Comparison of ENCODE assay signal across 1 cellular context in the genomic region with DNA sequence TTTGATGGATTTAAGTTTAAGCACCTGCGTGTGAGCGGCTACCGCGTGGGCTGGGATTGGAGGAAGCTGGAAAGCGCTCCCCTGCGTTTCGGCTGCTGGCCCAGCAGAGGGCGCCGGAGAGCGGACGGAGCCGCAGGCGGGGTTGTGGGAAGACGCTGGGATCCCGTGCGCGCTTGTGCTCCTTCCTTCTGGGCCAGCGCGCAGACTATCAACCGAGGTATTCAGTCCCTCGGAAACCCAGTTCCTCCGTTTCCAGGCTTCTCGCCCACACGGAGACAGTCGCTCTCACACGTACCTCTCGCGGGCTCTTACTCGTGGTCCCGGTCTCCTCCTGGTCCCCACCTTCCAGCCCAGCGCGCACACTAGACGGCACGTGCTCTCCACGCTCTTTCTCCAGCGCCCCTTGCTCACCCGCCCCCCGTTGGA.
TF ChIP-seq lines count a peak whose summit lies in the region.

No MANE protein-coding gene starts in this region.

TF ChIP-seq in GM12878, 131 proteins besides CTCF, POLR2A, EP300 and RAD21:
- TF ChIP-seq TARDBP (IDR thresholded peaks at IDR 0.05; ENCODE audit: borderline replicate concordance) = no peak
- TF ChIP-seq TBL1XR1 (IDR thresholded peaks at IDR 0.05; ENCODE audit: low read depth, low read length) = no peak
- no peak for TF ChIP-seq STAT3 (IDR thresholded peaks at IDR 0.05; ENCODE audit: low read depth, low read length)
- TF ChIP-seq, protein P1, sequence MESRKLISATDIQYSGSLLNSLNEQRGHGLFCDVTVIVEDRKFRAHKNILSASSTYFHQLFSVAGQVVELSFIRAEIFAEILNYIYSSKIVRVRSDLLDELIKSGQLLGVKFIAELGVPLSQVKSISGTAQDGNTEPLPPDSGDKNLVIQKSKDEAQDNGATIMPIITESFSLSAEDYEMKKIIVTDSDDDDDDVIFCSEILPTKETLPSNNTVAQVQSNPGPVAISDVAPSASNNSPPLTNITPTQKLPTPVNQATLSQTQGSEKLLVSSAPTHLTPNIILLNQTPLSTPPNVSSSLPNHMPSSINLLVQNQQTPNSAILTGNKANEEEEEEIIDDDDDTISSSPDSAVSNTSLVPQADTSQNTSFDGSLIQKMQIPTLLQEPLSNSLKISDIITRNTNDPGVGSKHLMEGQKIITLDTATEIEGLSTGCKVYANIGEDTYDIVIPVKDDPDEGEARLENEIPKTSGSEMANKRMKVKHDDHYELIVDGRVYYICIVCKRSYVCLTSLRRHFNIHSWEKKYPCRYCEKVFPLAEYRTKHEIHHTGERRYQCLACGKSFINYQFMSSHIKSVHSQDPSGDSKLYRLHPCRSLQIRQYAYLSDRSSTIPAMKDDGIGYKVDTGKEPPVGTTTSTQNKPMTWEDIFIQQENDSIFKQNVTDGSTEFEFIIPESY (IDR thresholded peaks at IDR 0.05) = peak; percentile 90
- TF ChIP-seq, protein P2, sequence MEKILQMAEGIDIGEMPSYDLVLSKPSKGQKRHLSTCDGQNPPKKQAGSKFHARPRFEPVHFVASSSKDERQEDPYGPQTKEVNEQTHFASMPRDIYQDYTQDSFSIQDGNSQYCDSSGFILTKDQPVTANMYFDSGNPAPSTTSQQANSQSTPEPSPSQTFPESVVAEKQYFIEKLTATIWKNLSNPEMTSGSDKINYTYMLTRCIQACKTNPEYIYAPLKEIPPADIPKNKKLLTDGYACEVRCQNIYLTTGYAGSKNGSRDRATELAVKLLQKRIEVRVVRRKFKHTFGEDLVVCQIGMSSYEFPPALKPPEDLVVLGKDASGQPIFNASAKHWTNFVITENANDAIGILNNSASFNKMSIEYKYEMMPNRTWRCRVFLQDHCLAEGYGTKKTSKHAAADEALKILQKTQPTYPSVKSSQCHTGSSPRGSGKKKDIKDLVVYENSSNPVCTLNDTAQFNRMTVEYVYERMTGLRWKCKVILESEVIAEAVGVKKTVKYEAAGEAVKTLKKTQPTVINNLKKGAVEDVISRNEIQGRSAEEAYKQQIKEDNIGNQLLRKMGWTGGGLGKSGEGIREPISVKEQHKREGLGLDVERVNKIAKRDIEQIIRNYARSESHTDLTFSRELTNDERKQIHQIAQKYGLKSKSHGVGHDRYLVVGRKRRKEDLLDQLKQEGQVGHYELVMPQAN (conservative IDR thresholded peaks at IDR 0.05) = no peak
- no peak for TF ChIP-seq HDGF (IDR thresholded peaks at IDR 0.05)
- TF ChIP-seq LARP7 (IDR thresholded peaks at IDR 0.05) = no peak
- TF ChIP-seq SP1 (IDR thresholded peaks at IDR 0.05; ENCODE audit: low read depth, low read length) = no peak
- no peak for TF ChIP-seq ATF7 (IDR thresholded peaks at IDR 0.05; ENCODE audit: low read depth)
- no peak for TF ChIP-seq KLF5 (IDR thresholded peaks at IDR 0.05; ENCODE audit: partially characterized antibody)
- TF ChIP-seq, protein P3, sequence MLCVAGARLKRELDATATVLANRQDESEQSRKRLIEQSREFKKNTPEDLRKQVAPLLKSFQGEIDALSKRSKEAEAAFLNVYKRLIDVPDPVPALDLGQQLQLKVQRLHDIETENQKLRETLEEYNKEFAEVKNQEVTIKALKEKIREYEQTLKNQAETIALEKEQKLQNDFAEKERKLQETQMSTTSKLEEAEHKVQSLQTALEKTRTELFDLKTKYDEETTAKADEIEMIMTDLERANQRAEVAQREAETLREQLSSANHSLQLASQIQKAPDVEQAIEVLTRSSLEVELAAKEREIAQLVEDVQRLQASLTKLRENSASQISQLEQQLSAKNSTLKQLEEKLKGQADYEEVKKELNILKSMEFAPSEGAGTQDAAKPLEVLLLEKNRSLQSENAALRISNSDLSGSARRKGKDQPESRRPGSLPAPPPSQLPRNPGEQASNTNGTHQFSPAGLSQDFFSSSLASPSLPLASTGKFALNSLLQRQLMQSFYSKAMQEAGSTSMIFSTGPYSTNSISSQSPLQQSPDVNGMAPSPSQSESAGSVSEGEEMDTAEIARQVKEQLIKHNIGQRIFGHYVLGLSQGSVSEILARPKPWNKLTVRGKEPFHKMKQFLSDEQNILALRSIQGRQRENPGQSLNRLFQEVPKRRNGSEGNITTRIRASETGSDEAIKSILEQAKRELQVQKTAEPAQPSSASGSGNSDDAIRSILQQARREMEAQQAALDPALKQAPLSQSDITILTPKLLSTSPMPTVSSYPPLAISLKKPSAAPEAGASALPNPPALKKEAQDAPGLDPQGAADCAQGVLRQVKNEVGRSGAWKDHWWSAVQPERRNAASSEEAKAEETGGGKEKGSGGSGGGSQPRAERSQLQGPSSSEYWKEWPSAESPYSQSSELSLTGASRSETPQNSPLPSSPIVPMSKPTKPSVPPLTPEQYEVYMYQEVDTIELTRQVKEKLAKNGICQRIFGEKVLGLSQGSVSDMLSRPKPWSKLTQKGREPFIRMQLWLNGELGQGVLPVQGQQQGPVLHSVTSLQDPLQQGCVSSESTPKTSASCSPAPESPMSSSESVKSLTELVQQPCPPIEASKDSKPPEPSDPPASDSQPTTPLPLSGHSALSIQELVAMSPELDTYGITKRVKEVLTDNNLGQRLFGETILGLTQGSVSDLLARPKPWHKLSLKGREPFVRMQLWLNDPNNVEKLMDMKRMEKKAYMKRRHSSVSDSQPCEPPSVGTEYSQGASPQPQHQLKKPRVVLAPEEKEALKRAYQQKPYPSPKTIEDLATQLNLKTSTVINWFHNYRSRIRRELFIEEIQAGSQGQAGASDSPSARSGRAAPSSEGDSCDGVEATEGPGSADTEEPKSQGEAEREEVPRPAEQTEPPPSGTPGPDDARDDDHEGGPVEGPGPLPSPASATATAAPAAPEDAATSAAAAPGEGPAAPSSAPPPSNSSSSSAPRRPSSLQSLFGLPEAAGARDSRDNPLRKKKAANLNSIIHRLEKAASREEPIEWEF (IDR thresholded peaks at IDR 0.05; ENCODE audit: insufficient replicate concordance, low read depth, low read length) = no peak
- TF ChIP-seq HDAC6 (IDR thresholded peaks at IDR 0.05; ENCODE audit: unreplicated experiment) = no peak
- TF ChIP-seq SMC3 (IDR thresholded peaks at IDR 0.05; ENCODE audit: borderline replicate concordance, low read length) = peak; percentile 34; the same call in 1 of the 2 replicates
- TF ChIP-seq PAX8 (IDR thresholded peaks at IDR 0.05) = no peak
- TF ChIP-seq CEBPB (IDR thresholded peaks at IDR 0.05; ENCODE audit: borderline replicate concordance in 1 of 2, low read depth in 2 of 2, low read length in 2 of 2) = no peak
- no peak for TF ChIP-seq GATAD2B (conservative IDR thresholded peaks at IDR 0.05; ENCODE audit: low read depth)
- no peak for TF ChIP-seq ZNF24 (IDR thresholded peaks at IDR 0.05)
